8 cellular contexts compared by ENCODE assay signal in the genomic region with DNA sequence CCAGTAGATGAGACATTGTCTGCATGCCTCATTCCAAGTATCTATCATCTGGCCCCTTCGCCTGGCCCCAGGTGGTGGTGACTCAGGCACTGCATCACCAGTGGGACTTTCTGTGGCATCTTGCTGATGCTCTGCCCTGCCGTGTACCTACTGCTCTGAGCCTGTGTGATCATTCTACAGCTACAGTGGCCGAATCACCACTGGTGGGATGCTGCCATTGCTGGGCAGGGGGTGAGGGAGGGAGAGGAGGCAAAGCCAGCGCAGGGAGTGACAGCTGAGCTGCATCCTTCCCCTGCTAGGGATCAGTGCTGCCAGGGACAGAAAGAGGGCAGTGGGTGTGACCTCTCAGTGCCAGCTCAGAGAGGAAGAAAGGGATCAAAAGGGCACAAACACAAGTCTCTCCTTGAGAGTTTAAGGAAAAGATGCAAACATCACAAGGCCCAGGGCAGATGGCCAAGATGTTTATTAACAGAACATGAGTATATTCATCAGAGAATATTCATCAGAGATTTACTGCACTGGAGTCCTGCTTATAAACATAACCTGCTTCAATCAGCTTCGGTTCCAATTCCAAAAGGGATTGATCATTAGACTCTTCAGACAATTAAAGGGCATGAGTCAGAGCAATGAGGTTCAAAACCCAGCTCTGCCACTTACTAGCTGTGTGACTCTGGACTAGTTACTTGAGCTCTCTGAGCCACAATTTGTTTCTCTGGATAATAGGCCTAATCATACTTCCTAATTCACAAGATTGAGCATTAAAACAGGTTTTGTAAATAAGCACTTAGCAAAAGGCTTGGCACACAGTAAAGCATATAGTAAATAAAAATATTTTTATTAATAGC.
DNase-seq lines count a peak whose midpoint lies in the region; ATAC-seq, FAIRE-seq and TF ChIP-seq lines count a peak whose summit lies in the region.

No MANE protein-coding gene starts in this region.

- no peak overlapping the region for H3K9ac ChIP-seq in kidney (ENCODE audit: low read length in 2 of 2)

- peak; percentile 83 for ATAC-seq in Panc1
- ATAC-seq in HG03280 (IDR thresholded peaks at IDR 0.05; ENCODE audit: unreplicated experiment) = no peak

- H3K27me3 ChIP-seq in Panc1 (ENCODE audit: control insufficient read depth, insufficient read depth, low read length) (no peaks in the 10 kb centered on the region), adrenal gland (no peaks in the 10 kb centered on the region)

- intact Hi-C loops in Panc1 (cut with micrococcal nuclease; ENCODE audit: unreplicated experiment) (no loop called here), adrenal gland (cut with DNase I) (no loop called here), kidney (cut with DNase I) (no loop called here)

- TF ChIP-seq POLR2A in GM12892 (IDR thresholded peaks at IDR 0.05; ENCODE audit: low read depth, low read length) (no peak), adrenal gland (IDR thresholded peaks at IDR 0.05) (no peak)

- DNase-seq in GM12892 (ENCODE audit: insufficient read length) = no peak
- DNase-seq in Panc1 (ENCODE audit: low read depth, low spot score) = peak; percentile 94
- peak; percentile 42 to 81 (median 59) for DNase-seq in adrenal gland
- peak; percentile 94 for DNase-seq in stimulated activated CD4-positive, alpha-beta T cell treated with anti-CD3 and anti-CD28 coated beads, Interleukin-1b, Interleukin-23, amount 100 ng/mL, for 48 hours
- no peak for DNase-seq in kidney
- DNase-seq in Kasumi-1 (lab: John Stamatoyannopoulos, UW) = no peak
- no peak for DNase-seq in NCI-H345 treated with DMSO at 0.1 percent for 48 hours (lab: John Stamatoyannopoulos, UW; ENCODE audit: unreplicated experiment)

- H3K4me3 ChIP-seq in Panc1 (ENCODE audit: low read depth in 2 of 2, low read length in 2 of 2) (no peak overlapping the region), adrenal gland (no peak overlapping the region), kidney (ENCODE audit: low read length in 2 of 2) (no peak overlapping the region)

- H3K36me3 ChIP-seq in Panc1 (ENCODE audit: control insufficient read depth, insufficient read depth, low read length) (no peaks in the 10 kb centered on the region), adrenal gland (replicated peaks in 1 of 2) (no peaks in the 10 kb centered on the region), kidney (ENCODE audit: control insufficient read depth in 1 of 2, insufficient read depth in 2 of 2, low read length in 2 of 2) (no peaks in the 10 kb centered on the region)

- peaks cover 34% of the 10 kb centered on the region for H3K4me1 ChIP-seq in Panc1 (ENCODE audit: control insufficient read depth, insufficient read depth, low read length)
- peaks cover 0 to 31% of the 10 kb centered on the region in 2 donors for H3K4me1 ChIP-seq in adrenal gland (replicated peaks in 1 of 2)
- no peaks in the 10 kb centered on the region for H3K4me1 ChIP-seq in kidney (ENCODE audit: control insufficient read depth in 1 of 2, insufficient read depth in 1 of 2, low read depth in 1 of 2, low read length in 2 of 2)

- FAIRE-seq in GM12892 (lab: Jason Lieb, UNC) (peak; percentile 93), kidney (lab: Jason Lieb, UNC) (no peak)

- H3K9me3 ChIP-seq in Panc1 (ENCODE audit: control insufficient read depth, insufficient read depth, low read depth, low read length) = no peaks in the 10 kb centered on the region
- no peaks in the 10 kb centered on the region for H3K9me3 ChIP-seq in adrenal gland (replicated peaks in 1 of 3)
- no peaks in the 10 kb centered on the region for H3K9me3 ChIP-seq in kidney (ENCODE audit: control insufficient read depth in 1 of 2, low read length in 2 of 2)

- BruUV-seq in Panc1 (replicated peaks; lab: Mats Ljungman, UMichigan) = no TSS peak

- WGBS in adrenal gland, 4 donors = 40 to 64% (median 52%) methylated on average over 3 to 5 of the region's 5 CpGs

- in situ Hi-C loops in Panc1 (cut with HindIII; ENCODE audit: low pct_unique_long_range_greater_than_20kb, low sequenced_read_pairs) = no loop called here

- CTCF ChIA-PET in Panc1 (lab: Charles Lee) = no interaction called here

- POLR2A ChIA-PET in Panc1 (lab: Charles Lee) = interaction anchor here (0.5 kb wide), 1 partner anchor 79 kb away, joined by 4 read pairs; no protein-coding TSS in a partner anchor

- H3K27ac ChIP-seq in Panc1 (ENCODE audit: low read length) (peak overlapping the region; percentile 40), adrenal gland (peak overlapping the region in 2 of 5 donors; percentile 57 to 76), kidney (ENCODE audit: low read depth in 2 of 2, low read length in 2 of 2) (no peak overlapping the region)

- TF ChIP-seq CTCF in Panc1 (IDR thresholded peaks at IDR 0.05) (no peak), adrenal gland (IDR thresholded peaks at IDR 0.05) (no peak), kidney (IDR thresholded peaks at IDR 0.05; ENCODE audit: borderline replicate concordance, extremely low read depth, insufficient read depth) (no peak)

Comparison
In these comparisons a context has a peak if more than half of its experiments do, and no peak if none do; other contexts are left out.
1. DNase-seq: peak in Panc1 (single experiment), adrenal gland (7 of 7) and stimulated activated CD4-positive, alpha-beta T cell treated with anti-CD3 and anti-CD28 coated beads, Interleukin-1b, Interleukin-23, amount 100 ng/mL, for 48 hours (single experiment); none in GM12892 (single experiment), kidney (single experiment), Kasumi-1 (0 of 2) and NCI-H345 treated with DMSO at 0.1 percent for 48 hours (single experiment).